8 cellular contexts compared by ENCODE assay signal in the genomic region with DNA sequence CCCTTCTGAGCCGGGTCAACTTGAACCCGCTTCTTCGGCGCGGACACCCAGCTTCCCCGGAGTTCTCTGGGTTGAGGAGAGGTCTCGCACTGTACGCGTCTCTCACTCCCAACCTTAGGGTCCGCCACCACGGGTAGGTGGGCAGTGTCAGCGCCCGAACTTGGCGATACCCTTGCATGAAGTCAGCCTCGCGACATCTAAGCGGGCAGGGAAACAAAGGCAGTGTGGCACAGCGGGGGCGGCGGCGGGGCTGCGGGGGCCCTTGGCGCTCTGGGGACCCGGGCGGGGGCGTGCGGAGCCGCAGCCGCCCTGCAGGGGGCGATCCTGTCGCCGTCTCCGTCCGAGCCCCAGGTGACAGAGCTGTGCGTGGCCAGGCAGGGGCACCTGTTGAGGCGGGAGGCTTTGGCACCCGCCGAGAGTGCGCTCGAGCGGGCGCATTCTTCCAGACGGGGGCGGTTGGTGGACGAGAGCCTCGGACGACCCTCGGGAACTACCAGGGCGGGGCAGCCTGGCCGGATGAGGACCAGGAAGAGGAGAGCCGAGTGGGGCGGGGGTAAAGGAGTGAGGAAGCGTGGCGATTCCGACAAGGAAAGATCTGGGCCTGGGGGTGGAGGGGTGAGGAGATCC. TPM values are rescaled to one million over a fixed set of nuclear protein-coding genes. Genes with fewer than 3 reads are reported as not detected.
DNase-seq lines count a peak whose midpoint lies in the region; ATAC-seq and TF ChIP-seq lines count a peak whose summit lies in the region.

No MANE protein-coding gene starts in this region.

- H3K4me3 ChIP-seq in Peyer's patch (peak overlapping the region; percentile 35 to 70 (median 51)), brain microvascular endothelial cell (ENCODE audit: low read depth, low read length) (peak overlapping the region; percentile 57), kidney epithelial cell (ENCODE audit: low read depth, low read length) (peak overlapping the region; percentile 53)

- no peak for TF ChIP-seq POLR2A in Peyer's patch (IDR thresholded peaks at IDR 0.05)

- no peak overlapping the region for H3K27ac Mint-ChIP-seq in activated CD4-positive, alpha-beta T cell treated with anti-CD3 and anti-CD28 coated beads for 36 hours

- POLR2A ChIA-PET in activated CD4-positive, alpha-beta T cell treated with anti-CD3 and anti-CD28 coated beads for 36 hours (lab: Charles Lee): interaction anchor here (0.8 kb wide), 1 partner anchor 263 kb away, joined by 9 read pairs; no protein-coding TSS in a partner anchor

- TF ChIP-seq CTCF in Peyer's patch (IDR thresholded peaks at IDR 0.05) (peak in 5 of 6 experiments; percentile 45 to 75 (median 67)), brain microvascular endothelial cell (IDR thresholded peaks at IDR 0.05; ENCODE audit: low read depth, low read length, missing control alignments) (peak; percentile 57), kidney epithelial cell (IDR thresholded peaks at IDR 0.05; ENCODE audit: insufficient read depth, low read length, poor library complexity, severe bottlenecking) (peak; percentile 48)

- H3K27me3 ChIP-seq in Peyer's patch (peaks cover 0 to 10% of the 10 kb centered on the region in 2 donors), brain microvascular endothelial cell (replicated peaks) (no peaks in the 10 kb centered on the region), kidney epithelial cell (ENCODE audit: control insufficient read depth, insufficient read depth, low read length) (peaks cover 34% of the 10 kb centered on the region)

- DNase-seq in activated CD4-positive, alpha-beta T cell treated with anti-CD3 and anti-CD28 coated beads for 36 hours: peak; percentile 74
- DNase-seq in activated CD4-positive, alpha-beta T cell treated with anti-CD3 and anti-CD28 coated beads for 1 hour: no peak
- peak in 2 of 3 donors; percentile 61 to 74 for DNase-seq in Peyer's patch
- DNase-seq in brain microvascular endothelial cell: no peak
- DNase-seq in kidney epithelial cell (ENCODE audit: low read depth): no peak
- peak; percentile 7 to 45 for DNase-seq in stimulated activated CD4-positive, alpha-beta T cell treated with anti-CD3 and anti-CD28 coated beads, Interleukin-4, amount 100 ng/mL, for 4 hours

- in situ Hi-C loops in brain microvascular endothelial cell (cut with HindIII; ENCODE audit: low pct_ligation_motif_present, low sequenced_read_pairs): no loop called here

- no peaks in the 10 kb centered on the region for H3K9me3 ChIP-seq in Peyer's patch

- H3K27ac ChIP-seq in Peyer's patch (peak overlapping the region; percentile 5 to 81 (median 48)), brain microvascular endothelial cell (no peak overlapping the region)

- peaks cover 7% of the 10 kb centered on the region for H3K4me1 Mint-ChIP-seq in activated CD4-positive, alpha-beta T cell treated with anti-CD3 and anti-CD28 coated beads for 36 hours

- no peaks in the 10 kb centered on the region for H3K36me3 ChIP-seq in Peyer's patch
- no peaks in the 10 kb centered on the region for H3K36me3 ChIP-seq in brain microvascular endothelial cell (replicated peaks)
- no peaks in the 10 kb centered on the region for H3K36me3 ChIP-seq in kidney epithelial cell (ENCODE audit: control insufficient read depth, insufficient read depth, low read length)

- peaks cover 0 to 35% (median 17%) of the 10 kb centered on the region in 4 donors for H3K4me1 ChIP-seq in Peyer's patch

- intact Hi-C loops in activated CD4-positive, alpha-beta T cell treated with anti-CD3 and anti-CD28 coated beads for 36 hours (cut with DNase I, micrococcal nuclease): loop anchor here (1.0 to 5.0 kb wide), 3 partner anchors 196 to 311 kb away; a partner anchor contains a TSS

- no peaks in the 10 kb centered on the region for H3K9me3 Mint-ChIP-seq in activated CD4-positive, alpha-beta T cell treated with anti-CD3 and anti-CD28 coated beads for 36 hours (ENCODE audit: low read depth)

- CTCF ChIA-PET in activated CD4-positive, alpha-beta T cell treated with anti-CD3 and anti-CD28 coated beads for 36 hours (lab: Charles Lee): interaction anchor here (0.7 to 1.1 kb wide), 5 partner anchors 10 to 199 kb away, joined by 3 to 9 read pairs (median 3); no protein-coding TSS in a partner anchor

- peaks cover 45% of the 10 kb centered on the region for H3K27me3 Mint-ChIP-seq in activated CD4-positive, alpha-beta T cell treated with anti-CD3 and anti-CD28 coated beads for 36 hours

- ATAC-seq in activated CD4-positive, alpha-beta T cell treated with anti-CD3 and anti-CD28 coated beads for 36 hours: peak; percentile 88
- ATAC-seq in GM21786 (IDR thresholded peaks at IDR 0.05; ENCODE audit: unreplicated experiment) (no peak), HG03378 (IDR thresholded peaks at IDR 0.05; ENCODE audit: unreplicated experiment) (no peak)

- peak overlapping the region; percentile 27 for H3K4me3 Mint-ChIP-seq in activated CD4-positive, alpha-beta T cell treated with anti-CD3 and anti-CD28 coated beads for 36 hours

- H3K36me3 Mint-ChIP-seq in activated CD4-positive, alpha-beta T cell treated with anti-CD3 and anti-CD28 coated beads for 36 hours (ENCODE audit: low read depth): no peaks in the 10 kb centered on the region

RNA-seq across cellular contexts. Expression of a gene that starts 1.1 kb away (rescaled TPM):
- total RNA-seq in activated CD4-positive, alpha-beta T cell treated with anti-CD3 and anti-CD28 coated beads for 36 hours: under 1 TPM in 1 of 2 experiments, not detected in 1; 0.14 TPM
- total RNA-seq in Peyer's patch (10 to 100 TPM in 2 of 4 donors, 1 to 10 TPM in 2; 4.4 to 47.9 (median 11.6) TPM), kidney epithelial cell (0.33 and 3.4 TPM in 2 replicates)

Comparison
In these comparisons a context has a peak if more than half of its experiments do, and no peak if none do; other contexts are left out.
1. DNase-seq: peak in activated CD4-positive, alpha-beta T cell treated with anti-CD3 and anti-CD28 coated beads for 36 hours (single experiment), Peyer's patch (2 of 3) and stimulated activated CD4-positive, alpha-beta T cell treated with anti-CD3 and anti-CD28 coated beads, Interleukin-4, amount 100 ng/mL, for 4 hours (2 of 2); none in activated CD4-positive, alpha-beta T cell treated with anti-CD3 and anti-CD28 coated beads for 1 hour (single experiment), brain microvascular endothelial cell (single experiment) and kidney epithelial cell (single experiment).
2. Peak in every context shown above with its lines, with median percentiles within 50 percentile points of each other: H3K4me3 ChIP-seq and CTCF ChIP-seq.